20 cellular contexts compared by ENCODE assay signal in the genomic region with DNA sequence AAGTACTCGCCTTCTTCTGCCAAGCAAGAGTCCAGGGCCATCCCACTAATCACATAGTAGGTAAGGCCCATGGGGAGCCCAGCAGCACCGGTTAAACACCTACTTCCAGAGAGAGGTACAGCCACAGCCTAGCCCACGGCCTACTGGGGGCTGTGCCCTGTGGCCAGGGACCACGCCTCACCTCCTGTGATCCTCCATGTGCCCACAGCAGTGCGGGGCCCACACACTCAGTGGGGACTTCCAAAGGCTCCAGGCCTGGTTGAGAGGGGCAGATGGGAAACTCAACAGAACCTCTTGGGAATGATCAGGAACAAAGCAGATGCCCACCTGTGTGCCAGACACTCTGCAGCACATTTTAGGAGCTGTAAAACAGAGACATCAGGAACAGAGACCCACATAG.
"Had no signal": no experiment of that assay in that cellular context is flagged by ENCODE, and none has a peak within 500 bp of the region (broad histone marks: within the 10 kb centered on the region; RNA-seq: fewer than 3 reads in every experiment).

No MANE protein-coding gene starts in this region.

- H3K27ac ChIP-seq: heart right ventricle, prostate gland, right atrium auricular region, testis, transverse colon had no signal

- H3K9me3 ChIP-seq: esophagus squamous epithelium, heart right ventricle, prostate gland, right atrium auricular region, testis, transverse colon had no signal

- DNase-seq: cerebellar nuclear complex; cortex of kidney; effector memory CD8-positive, alpha-beta T cell; erythroblast; esophagus squamous epithelium; glutamatergic neuron; heart right ventricle; immature natural killer cell; islet precursor cell; naive B cell; stimulated activated CD4-positive, alpha-beta T cell treated with anti-CD3 and anti-CD28 coated beads, Interleukin-2, amount 100 ng/mL, for 24 hours; stimulated activated CD4-positive, alpha-beta T cell treated with anti-CD3 and anti-CD28 coated beads, Interleukin-4, amount 100 ng/mL, for 24 hours; stimulated activated naive CD8-positive, alpha-beta T cell treated with anti-CD3 and anti-CD28 coated beads, Interleukin-15, Interleukin-2, amounts not matched to agents 100 U/mL and 50 U/mL, for 24 hours; testis; transverse colon had no signal

- H3K4me1 ChIP-seq: prostate gland, testis had no signal

- H3K36me3 ChIP-seq: esophagus squamous epithelium, heart right ventricle, prostate gland, right atrium auricular region, transverse colon had no signal

- ATAC-seq: effector memory CD8-positive, alpha-beta T cell; left lobe of liver; stimulated activated effector memory CD8-positive, alpha-beta T cell treated with anti-CD3 and anti-CD28 coated beads, Interleukin-12 subunit alpha, Interleukin-12 subunit beta, amount 100 ng/mL, for 72 hours; stimulated activated naive CD8-positive, alpha-beta T cell treated with anti-CD3 and anti-CD28 coated beads, Interleukin-15, Interleukin-2, amounts not matched to agents 100 U/mL and 50 U/mL, for 24 hours had no signal

- H3K4me3 ChIP-seq: esophagus squamous epithelium, heart right ventricle, lung, prostate gland, right atrium auricular region, testis, transverse colon had no signal

- H3K27me3 ChIP-seq: esophagus squamous epithelium, heart right ventricle, right atrium auricular region, testis, transverse colon had no signal
